In genomic region chr3:29686889-29687592, GRCh38 we compare ENCODE assay signal across 9 cellular contexts.
DNase-seq lines count a peak whose midpoint lies in the region; ATAC-seq lines count a peak whose summit lies in the region.
"Had no signal": no experiment of that assay in that cellular context is flagged by ENCODE, and none has a peak within 500 bp of the region (broad histone marks: within the 10 kb centered on the region; RNA-seq: fewer than 3 reads in every experiment).

No MANE protein-coding gene starts in this region.

- H3K79me2 ChIP-seq in mesendoderm (ENCODE audit: control insufficient read depth, insufficient read depth, low read length): no peaks in the 10 kb centered on the region

- H2AK5ac ChIP-seq in mesendoderm (ENCODE audit: low read length): no peak overlapping the region

- H2BK15ac ChIP-seq in mesendoderm (replicated peaks; ENCODE audit: low read depth): no peak overlapping the region

- no peaks in the 10 kb centered on the region for H3K36me3 ChIP-seq in mesendoderm (ENCODE audit: control insufficient read depth, insufficient read depth, low read length)

- H3K23ac ChIP-seq in mesendoderm (ENCODE audit: low read length): no peak overlapping the region

- intact Hi-C loops in posterior vena cava (cut with DNase I): no loop called here

- no CpG with 5 or more reads among the region's 2 CpGs for WGBS in mesendoderm (ENCODE audit: extremely low coverage, insufficient coverage, low lambda C conversion rate)

- no peak overlapping the region for H3K56ac ChIP-seq in mesendoderm (ENCODE audit: low read length)

- peak; percentile 64 for DNase-seq in EH (ENCODE audit: low read depth)
- DNase-seq in dermis blood vessel endothelial cell: peak; percentile 35
- no peak for DNase-seq in posterior vena cava (ENCODE audit: low spot score)
- DNase-seq in NCI-H1417 treated with DMSO at 0.1 percent for 48 hours (lab: John Stamatoyannopoulos, UW): no peak
- no peak for DNase-seq in mesendoderm
- DNase-seq in stimulated activated CD4-positive, alpha-beta T cell treated with anti-CD3 and anti-CD28 coated beads, Interleukin-4, amount 100 ng/mL, for 1 hour: no peak

- H3K18ac ChIP-seq in mesendoderm (ENCODE audit: low read length): no peak overlapping the region

- no peak overlapping the region for H2BK5ac ChIP-seq in mesendoderm (ENCODE audit: low read length)

- H3K4me1 ChIP-seq in mesendoderm (ENCODE audit: control insufficient read depth, low read depth, low read length): no peaks in the 10 kb centered on the region

- H4K8ac ChIP-seq in mesendoderm (ENCODE audit: low read depth, low read length): no peak overlapping the region

- no peak overlapping the region for H3K4me2 ChIP-seq in mesendoderm (ENCODE audit: low read length)

- H3K27me3 ChIP-seq in mesendoderm (ENCODE audit: insufficient read depth, low read length, poor library complexity): no peaks in the 10 kb centered on the region

- H3K4ac ChIP-seq in mesendoderm (ENCODE audit: low read depth, low read length): no peak overlapping the region

- H3K9ac ChIP-seq in mesendoderm (ENCODE audit: low read length): no peak overlapping the region

- no peak overlapping the region for H2BK120ac ChIP-seq in mesendoderm (ENCODE audit: low read depth, low read length)

- H4K5ac ChIP-seq in mesendoderm (ENCODE audit: low read length): no peak overlapping the region

- no peak overlapping the region for H3K4me3 ChIP-seq in mesendoderm (ENCODE audit: low read length)
- H3K4me3 ChIP-seq: skin epidermis had no signal

- H3K27ac ChIP-seq in mesendoderm (ENCODE audit: low read depth, low read length): no peak overlapping the region
- H3K27ac ChIP-seq: skin epidermis had no signal

- H3K79me1 ChIP-seq in mesendoderm (ENCODE audit: low read length): no peaks in the 10 kb centered on the region

- ATAC-seq in GM19468 (IDR thresholded peaks at IDR 0.05; ENCODE audit: extremely low read depth, unreplicated experiment): peak; percentile 99
- peak; percentile 97 for ATAC-seq in HG03439 (IDR thresholded peaks at IDR 0.05; ENCODE audit: unreplicated experiment)

Comparison
In these comparisons a context has a peak if more than half of its experiments do, and no peak if none do; other contexts are left out.
1. DNase-seq: peak in EH (single experiment) and dermis blood vessel endothelial cell (single experiment); none in posterior vena cava (single experiment), NCI-H1417 treated with DMSO at 0.1 percent for 48 hours (single experiment), mesendoderm (single experiment) and stimulated activated CD4-positive, alpha-beta T cell treated with anti-CD3 and anti-CD28 coated beads, Interleukin-4, amount 100 ng/mL, for 1 hour (single experiment).